ENCODE assay signal across 27 cellular contexts in genomic region chr7:123292227-123292626, GRCh38.
"Had no signal": no experiment of that assay in that cellular context is flagged by ENCODE, and none has a peak within 500 bp of the region (broad histone marks: within the 10 kb centered on the region; RNA-seq: fewer than 3 reads in every experiment).

No MANE protein-coding gene starts in this region.

- ATAC-seq: effector memory CD8-positive, alpha-beta T cell; esophagus mucosa; foreskin keratinocyte; gastrocnemius medialis; gastroesophageal sphincter; heart left ventricle; heart right ventricle had no signal

- FAIRE-seq: colon, endometrium, endothelial cell of umbilical vein, frontal cortex had no signal

- H3K36me3 ChIP-seq: colonic mucosa, esophagus muscularis mucosa, esophagus squamous epithelium, gastrocnemius medialis, gastroesophageal sphincter, heart left ventricle, heart right ventricle had no signal

- H3K9me3 ChIP-seq: colonic mucosa, esophagus muscularis mucosa, esophagus squamous epithelium, gastrocnemius medialis, gastroesophageal sphincter had no signal

- DNase-seq: colonic mucosa; cortex of kidney; dermis blood vessel endothelial cell; dorsolateral prefrontal cortex; effector CD4-positive, alpha-beta T cell; effector CD8-positive, alpha-beta T cell; effector memory CD4-positive, alpha-beta T cell; effector memory CD8-positive, alpha-beta T cell; endodermal cell; erythroblast; esophagus squamous epithelium; foreskin fibroblast; foreskin keratinocyte; foreskin melanocyte; gastrocnemius medialis; glutamatergic neuron; head of caudate nucleus; heart left ventricle; heart right ventricle had no signal

- H3K4me1 ChIP-seq: colonic mucosa, esophagus muscularis mucosa, esophagus squamous epithelium, foreskin keratinocyte, gastrocnemius medialis, gastroesophageal sphincter, heart left ventricle, heart right ventricle had no signal

- H3K4me3 ChIP-seq: colonic mucosa, coronary artery, dorsolateral prefrontal cortex, esophagus muscularis mucosa, esophagus squamous epithelium, gastrocnemius medialis, gastroesophageal sphincter, heart left ventricle, heart right ventricle had no signal
